ENCODE assay signal across 8 cellular contexts in genomic region chr3:71131385-71131871, GRCh38.
DNase-seq lines count a peak whose midpoint lies in the region; ATAC-seq and TF ChIP-seq lines count a peak whose summit lies in the region.

No MANE protein-coding gene starts in this region.

- intact Hi-C loops in posterior vena cava (cut with DNase I) = loop anchor here in 1 of 2 donors (10.0 kb wide), 1 partner anchor 113 kb away; no protein-coding TSS in a partner anchor

- H3K4me3 Mint-ChIP-seq in stimulated activated naive CD8-positive, alpha-beta T cell treated with anti-CD3 and anti-CD28 coated beads, Interleukin-15, Interleukin-2, amounts not matched to agents 100 ng/mL and 50 ng/mL, for 24 hours = peak overlapping the region; percentile 91
- peak overlapping the region; percentile 100 for H3K4me3 Mint-ChIP-seq in central memory CD8-positive, alpha-beta T cell
- peak overlapping the region; percentile 86 for H3K4me3 Mint-ChIP-seq in nephron progenitor cell

- DNase-seq in stimulated activated naive CD8-positive, alpha-beta T cell treated with anti-CD3 and anti-CD28 coated beads, Interleukin-15, Interleukin-2, amounts not matched to agents 100 U/mL and 50 U/mL, for 24 hours = no peak
- no peak for DNase-seq in central memory CD8-positive, alpha-beta T cell (ENCODE audit: low spot score in 2 of 2)
- no peak for DNase-seq in nephron progenitor cell
- DNase-seq in dedifferentiated amniotic fluid mesenchymal stem cell (ENCODE audit: extremely low spot score) = no peak
- no peak for DNase-seq in posterior vena cava (ENCODE audit: low spot score)
- DNase-seq in iPS-NIHi7 (ENCODE audit: extremely low spot score) = no peak

- H3K4me1 Mint-ChIP-seq in stimulated activated naive CD8-positive, alpha-beta T cell treated with anti-CD3 and anti-CD28 coated beads, Interleukin-15, Interleukin-2, amounts not matched to agents 100 ng/mL and 50 ng/mL, for 24 hours (ENCODE audit: low read depth) = peaks cover 87% of the 10 kb centered on the region
- H3K4me1 Mint-ChIP-seq in central memory CD8-positive, alpha-beta T cell = peaks cover 45% of the 10 kb centered on the region
- H3K4me1 Mint-ChIP-seq in nephron progenitor cell = peaks cover 95% of the 10 kb centered on the region

- H3K36me3 Mint-ChIP-seq in stimulated activated naive CD8-positive, alpha-beta T cell treated with anti-CD3 and anti-CD28 coated beads, Interleukin-15, Interleukin-2, amounts not matched to agents 100 ng/mL and 50 ng/mL, for 24 hours (ENCODE audit: low read depth) = peaks cover 29% of the 10 kb centered on the region
- H3K36me3 Mint-ChIP-seq in central memory CD8-positive, alpha-beta T cell (ENCODE audit: insufficient read depth) = peaks cover 17% of the 10 kb centered on the region
- no peaks in the 10 kb centered on the region for H3K36me3 Mint-ChIP-seq in nephron progenitor cell (ENCODE audit: low read depth)

- ATAC-seq in stimulated activated naive CD8-positive, alpha-beta T cell treated with anti-CD3 and anti-CD28 coated beads, Interleukin-15, Interleukin-2, amounts not matched to agents 100 U/mL and 50 U/mL, for 24 hours = no peak
- ATAC-seq in central memory CD8-positive, alpha-beta T cell (replicated peaks; ENCODE audit: extremely low read depth, poor library complexity, severe bottlenecking) = no peak
- ATAC-seq in GM21576 (IDR thresholded peaks at IDR 0.05; ENCODE audit: unreplicated experiment) = no peak

- H3K27ac Mint-ChIP-seq in stimulated activated naive CD8-positive, alpha-beta T cell treated with anti-CD3 and anti-CD28 coated beads, Interleukin-15, Interleukin-2, amounts not matched to agents 100 ng/mL and 50 ng/mL, for 24 hours = peak overlapping the region; percentile 97
- H3K27ac Mint-ChIP-seq in central memory CD8-positive, alpha-beta T cell (ENCODE audit: low read depth) = peak overlapping the region; percentile 99
- H3K27ac Mint-ChIP-seq in nephron progenitor cell = peak overlapping the region; percentile 90

- H3K27me3 Mint-ChIP-seq in stimulated activated naive CD8-positive, alpha-beta T cell treated with anti-CD3 and anti-CD28 coated beads, Interleukin-15, Interleukin-2, amounts not matched to agents 100 ng/mL and 50 ng/mL, for 24 hours = no peaks in the 10 kb centered on the region
- H3K27me3 Mint-ChIP-seq in central memory CD8-positive, alpha-beta T cell = no peaks in the 10 kb centered on the region
- H3K27me3 Mint-ChIP-seq in nephron progenitor cell (ENCODE audit: low read depth, poor library complexity) = no peaks in the 10 kb centered on the region

- H3K9me3 Mint-ChIP-seq in stimulated activated naive CD8-positive, alpha-beta T cell treated with anti-CD3 and anti-CD28 coated beads, Interleukin-15, Interleukin-2, amounts not matched to agents 100 ng/mL and 50 ng/mL, for 24 hours = no peaks in the 10 kb centered on the region
- H3K9me3 Mint-ChIP-seq in central memory CD8-positive, alpha-beta T cell = no peaks in the 10 kb centered on the region
- no peaks in the 10 kb centered on the region for H3K9me3 Mint-ChIP-seq in nephron progenitor cell

- TF ChIP-seq CTCF in nephron progenitor cell (IDR thresholded peaks at IDR 0.05) = no peak
